Comparison of ENCODE assay signal across 8 cellular contexts in the genomic region with DNA sequence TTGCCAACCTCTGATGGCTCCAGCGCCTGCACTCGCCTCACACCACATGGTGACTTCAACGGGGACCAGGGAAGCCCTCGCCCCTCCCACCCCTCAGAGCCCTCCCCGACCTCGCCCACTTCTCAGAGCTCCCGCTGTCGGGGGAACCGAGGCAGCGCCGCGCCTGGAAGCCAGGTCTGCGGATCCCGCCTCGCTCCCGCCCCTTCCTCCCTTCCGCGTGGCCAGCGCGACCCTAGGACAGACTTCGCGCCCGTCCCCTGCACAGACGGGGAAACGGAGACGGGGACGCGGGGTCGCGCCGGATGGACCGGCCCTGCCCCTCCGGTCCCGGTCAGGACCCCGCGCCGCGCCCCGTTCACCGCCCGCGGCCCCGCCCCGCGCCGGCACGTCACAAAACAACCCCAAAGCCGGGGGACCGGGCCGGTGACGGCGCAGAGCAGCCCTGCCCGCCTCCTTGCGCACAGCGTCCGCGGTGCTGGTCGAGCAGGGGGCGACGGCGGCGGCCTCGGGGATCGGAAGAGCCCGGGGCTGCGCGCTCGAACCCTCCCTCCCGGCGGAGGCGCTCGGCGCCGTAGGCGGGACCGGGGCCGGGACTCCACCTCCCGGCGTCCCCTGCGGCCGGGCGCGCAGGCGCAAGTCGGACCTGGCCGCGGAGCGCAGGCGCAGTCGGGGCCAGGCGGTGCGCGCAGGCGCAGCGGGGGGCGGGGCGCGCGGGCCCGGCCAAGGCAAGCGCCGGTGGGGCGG. TPM values are rescaled to one million over a fixed set of nuclear protein-coding genes. Genes with fewer than 3 reads are reported as not detected.
DNase-seq lines count a peak whose midpoint lies in the region; ATAC-seq, FAIRE-seq and TF ChIP-seq lines count a peak whose summit lies in the region.

No MANE protein-coding gene starts in this region.

- no peaks in the 10 kb centered on the region for H3K27me3 ChIP-seq in Peyer's patch

- H3K27ac ChIP-seq in Peyer's patch: peak overlapping the region; percentile 95 to 98 (median 97)

- no peaks in the 10 kb centered on the region for H3K36me3 Mint-ChIP-seq in natural killer cell

- ATAC-seq in GM21447 (IDR thresholded peaks at IDR 0.05; ENCODE audit: unreplicated experiment): peak; percentile 49
- ATAC-seq in natural killer cell: peak; percentile 73 to 87 (median 77)

- peak overlapping the region; percentile 83 for H3K4me3 Mint-ChIP-seq in natural killer cell

- H3K9me3 Mint-ChIP-seq in natural killer cell: no peaks in the 10 kb centered on the region

- FAIRE-seq in D721Med (lab: Jason Lieb, UNC): no peak

- intact Hi-C loops in natural killer cell (cut with micrococcal nuclease): loop anchor here (5.0 kb wide), 1 partner anchor 41 kb away; the partner anchor contains the start of gene BSG

- H3K9me3 ChIP-seq in Peyer's patch: no peaks in the 10 kb centered on the region

- peak overlapping the region; percentile 84 to 100 (median 98) for H3K4me3 ChIP-seq in Peyer's patch
- peak overlapping the region; percentile 59 for H3K4me3 ChIP-seq in fibroblast of mammary gland (ENCODE audit: control insufficient read depth, low read depth, low read length)

- H3K4me1 Mint-ChIP-seq in natural killer cell: peaks cover 12 to 18% of the 10 kb centered on the region in 2 donors

- DNase-seq in D721Med (ENCODE audit: insufficient read length, low spot score) (peak; percentile 88), HuH-7 (ENCODE audit: low spot score) (peak; percentile 95), Peyer's patch (peak; percentile 72 to 91 (median 91)), fibroblast of mammary gland (ENCODE audit: low read depth) (peak; percentile 72), natural killer cell (peak; percentile 98)
- DNase-seq in activated T-helper 1 cell treated with anti-CD3 and anti-CD28 coated beads, Interleukin-2, amount 50 U/mL, for 16 hours (ENCODE audit: low read depth in 1 of 2, low spot score in 1 of 2): peak; percentile 69 to 80
- DNase-seq in stimulated activated naive CD4-positive, alpha-beta T cell (lab: John Stamatoyannopoulos, UW): peak; percentile 81 to 94 (median 86)

- peaks cover 4 to 22% (median 17%) of the 10 kb centered on the region in 4 donors for H3K4me1 ChIP-seq in Peyer's patch

- no peaks in the 10 kb centered on the region for H3K27me3 Mint-ChIP-seq in natural killer cell (ENCODE audit: low read depth in 2 of 2)

- H3K36me3 ChIP-seq in Peyer's patch: peaks cover 0 to 10% (median 0%) of the 10 kb centered on the region in 3 donors

- TF ChIP-seq POLR2A in Peyer's patch (IDR thresholded peaks at IDR 0.05): peak in 1 of 2 donors; percentile 57

- TF ChIP-seq CTCF in D721Med (IDR thresholded peaks at IDR 0.05; ENCODE audit: insufficient read depth, missing control alignments) (no peak), Peyer's patch (IDR thresholded peaks at IDR 0.05) (no peak), fibroblast of mammary gland (conservative IDR thresholded peaks at IDR 0.05; ENCODE audit: control insufficient read depth, insufficient read depth, low read depth, low read length) (no peak), natural killer cell (IDR thresholded peaks at IDR 0.05) (no peak)

- peak overlapping the region; percentile 54 to 89 for H3K27ac Mint-ChIP-seq in natural killer cell

RNA-seq across cellular contexts. Expression of gene CDC34, which starts 0.4 kb away (rescaled TPM):
- total RNA-seq in Peyer's patch (10 to 100 TPM; 65.6 to 91.1 (median 75.2) TPM), natural killer cell (100 to 1,000 TPM in 2 of 3 donors, 10 to 100 TPM in 1; 68.5 to 114 (median 101) TPM)

RNA-seq across cellular contexts. Expression of gene GZMM, which starts 12.7 kb away (rescaled TPM):
- total RNA-seq in Peyer's patch (1 to 10 TPM in 2 of 4 donors, not detected in 2; 2.8 to 4.0 TPM), natural killer cell (100 to 1,000 TPM; 186 to 286 (median 253) TPM)

RNA-seq across cellular contexts. Expression of gene TPGS1, which starts 23.9 kb away (rescaled TPM):
- 10 to 100 TPM; 11.6 to 35.7 (median 24.2) TPM for total RNA-seq in Peyer's patch
- 10 to 100 TPM; 18.7 to 20.6 (median 18.9) TPM for total RNA-seq in natural killer cell

RNA-seq across cellular contexts. Expression of gene MADCAM1, which starts 34.9 kb away (rescaled TPM):
- total RNA-seq in Peyer's patch: 10 to 100 TPM in 1 of 4 donors, 1 to 10 TPM in 3; 1.4 to 25.6 (median 5.1) TPM
- total RNA-seq in natural killer cell: under 1 TPM in 2 of 3 donors, not detected in 1; 0.43 to 0.54 TPM

RNA-seq across cellular contexts. Expression of gene BSG, which starts 41.2 kb away (rescaled TPM):
- 100 to 1,000 TPM; 149 to 501 (median 469) TPM for total RNA-seq in Peyer's patch
- total RNA-seq in natural killer cell: 100 to 1,000 TPM; 229 to 248 (median 236) TPM

Comparison
In these comparisons a context has a peak if more than half of its experiments do, and no peak if none do; other contexts are left out.
1. Peak in every context shown above with its lines: DNase-seq, ATAC-seq, H3K4me3 ChIP-seq and H3K27ac ChIP-seq.
2. RNA of gene GZMM, which starts 12.7 kb away (total RNA-seq): 186 to 286 TPM in natural killer cell; 2.8 to 4.0 TPM in Peyer's patch; every median in the first group is over 10 times any median in the second.